20 cellular contexts compared by ENCODE assay signal in the genomic region with DNA sequence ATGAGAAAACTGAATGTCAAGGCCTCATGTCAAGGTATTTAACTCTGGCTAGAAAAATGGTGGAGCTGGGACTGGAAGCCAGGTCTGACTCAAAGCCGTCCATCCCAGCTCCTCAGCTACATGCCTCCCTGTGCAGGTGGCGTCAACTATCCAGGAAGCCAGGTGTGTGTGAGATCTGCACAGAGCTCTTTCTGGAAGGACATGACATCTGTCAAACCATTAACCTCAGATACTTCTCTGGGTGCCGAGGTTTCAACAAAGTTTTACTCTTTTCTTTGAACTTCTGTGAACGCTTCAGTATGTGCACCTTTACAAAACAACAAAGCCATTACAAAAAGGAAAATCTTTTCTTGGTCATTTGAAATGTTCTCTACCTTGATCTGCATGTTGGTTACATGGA. TPM values are rescaled to one million over a fixed set of nuclear protein-coding genes. Genes with fewer than 3 reads are reported as not detected.
DNase-seq lines count a peak whose midpoint lies in the region; ATAC-seq and TF ChIP-seq lines count a peak whose summit lies in the region.
"Had no signal": no experiment of that assay in that cellular context is flagged by ENCODE, and none has a peak within 500 bp of the region (broad histone marks: within the 10 kb centered on the region; RNA-seq: fewer than 3 reads in every experiment).

No MANE protein-coding gene starts in this region.

- H3K27ac ChIP-seq in RWPE1 (peak overlapping the region; percentile 17; the same call in 1 of the 2 replicates), upper lobe of left lung (peak overlapping the region; percentile 63 to 94 (median 86))

- H3K27ac Mint-ChIP-seq in activated naive CD4-positive, alpha-beta T cell treated with anti-CD3 and anti-CD28 coated beads for 36 hours, result peak overlapping the region; percentile 72
- H3K27ac Mint-ChIP-seq in activated naive CD8-positive, alpha-beta T cell treated with anti-CD3 and anti-CD28 coated beads, Interleukin-2, amount 50 U/mL, for 24 hours, result peak overlapping the region; percentile 39
- no peak overlapping the region for H3K27ac Mint-ChIP-seq in mesothelial cell of epicardium
- H3K27ac Mint-ChIP-seq: dendritic cell treated with granulocyte-macrophage colony-stimulating factor and Interleukin-4, amounts not matched to agents 40 ng/mL and 50 ng/mL, for 4 days; natural killer cell had no signal

- ATAC-seq in activated naive CD8-positive, alpha-beta T cell treated with anti-CD3 and anti-CD28 coated beads, Interleukin-2, amount 50 U/mL, for 24 hours, result no peak
- no peak for ATAC-seq in upper lobe of left lung (ENCODE audit: low FRiP score in 2 of 2)
- ATAC-seq: natural killer cell had no signal

- peaks cover 7% of the 10 kb centered on the region for H3K36me3 Mint-ChIP-seq in activated naive CD4-positive, alpha-beta T cell treated with anti-CD3 and anti-CD28 coated beads for 36 hours (ENCODE audit: low read depth)
- peaks cover 11% of the 10 kb centered on the region for H3K36me3 Mint-ChIP-seq in activated naive CD8-positive, alpha-beta T cell treated with anti-CD3 and anti-CD28 coated beads, Interleukin-2, amount 50 U/mL, for 24 hours (ENCODE audit: low read depth)
- H3K36me3 Mint-ChIP-seq in mesothelial cell of epicardium, result peaks cover 18% of the 10 kb centered on the region
- H3K36me3 Mint-ChIP-seq: natural killer cell had no signal

- intact Hi-C loops in activated naive CD4-positive, alpha-beta T cell treated with anti-CD3 and anti-CD28 coated beads for 36 hours (cut with micrococcal nuclease), result no loop called here

- no peaks in the 10 kb centered on the region for H3K9me3 ChIP-seq in upper lobe of left lung

- H3K4me1 ChIP-seq in upper lobe of left lung, result peaks cover 45 to 66% (median 57%) of the 10 kb centered on the region in 4 donors

- TF ChIP-seq EP300 in upper lobe of left lung (IDR thresholded peaks at IDR 0.05), result no peak

- CTCF ChIA-PET in activated naive CD4-positive, alpha-beta T cell treated with anti-CD3 and anti-CD28 coated beads for 36 hours (lab: Charles Lee), result interaction anchor here (0.6 to 3.6 kb wide), 4 partner anchors 9 to 1155 kb away, joined by 3 to 20 read pairs (median 3); no protein-coding TSS in a partner anchor
- CTCF ChIA-PET in RWPE1 (lab: Yijun Ruan, JAX), result no interaction called here

- no peaks in the 10 kb centered on the region for H3K27me3 Mint-ChIP-seq in activated naive CD4-positive, alpha-beta T cell treated with anti-CD3 and anti-CD28 coated beads for 36 hours (ENCODE audit: low read depth)
- H3K27me3 Mint-ChIP-seq in activated naive CD8-positive, alpha-beta T cell treated with anti-CD3 and anti-CD28 coated beads, Interleukin-2, amount 50 U/mL, for 24 hours, result no peaks in the 10 kb centered on the region
- no peaks in the 10 kb centered on the region for H3K27me3 Mint-ChIP-seq in mesothelial cell of epicardium (ENCODE audit: low read depth)
- H3K27me3 Mint-ChIP-seq: dendritic cell treated with granulocyte-macrophage colony-stimulating factor and Interleukin-4, amounts not matched to agents 40 ng/mL and 50 ng/mL, for 4 days had no signal

- no peak for TF ChIP-seq POLR2A in upper lobe of left lung (IDR thresholded peaks at IDR 0.05)

- peaks cover 69% of the 10 kb centered on the region for H3K4me1 Mint-ChIP-seq in activated naive CD4-positive, alpha-beta T cell treated with anti-CD3 and anti-CD28 coated beads for 36 hours (ENCODE audit: low read depth)
- peaks cover 50% of the 10 kb centered on the region for H3K4me1 Mint-ChIP-seq in activated naive CD8-positive, alpha-beta T cell treated with anti-CD3 and anti-CD28 coated beads, Interleukin-2, amount 50 U/mL, for 24 hours
- peaks cover 17% of the 10 kb centered on the region for H3K4me1 Mint-ChIP-seq in mesothelial cell of epicardium

- TF ChIP-seq CTCF in RWPE1 (conservative IDR thresholded peaks at IDR 0.05; ENCODE audit: low read depth) (no peak), upper lobe of left lung (IDR thresholded peaks at IDR 0.05) (no peak), mesothelial cell of epicardium (IDR thresholded peaks at IDR 0.05; ENCODE audit: unreplicated experiment) (no peak)

- DNase-seq in activated naive CD4-positive, alpha-beta T cell treated with anti-CD3 and anti-CD28 coated beads for 36 hours, result no peak
- no peak for DNase-seq in activated naive CD4-positive, alpha-beta T cell treated with anti-CD3 and anti-CD28 coated beads, Interleukin-2, amount 50 U/mL, for 16 hours
- DNase-seq in RWPE1 (ENCODE audit: low spot score) (no peak), upper lobe of left lung (no peak), NCI-H82 treated with DMSO at 0.1 percent for 48 hours (lab: John Stamatoyannopoulos, UW; ENCODE audit: unreplicated experiment) (no peak), mesothelial cell of epicardium (ENCODE audit: low spot score in 2 of 2, unreplicated experiment in 2 of 2) (no peak)
- DNase-seq in activated naive CD8-positive, alpha-beta T cell treated with anti-CD3 and anti-CD28 coated beads, Interleukin-2, amount 50 U/mL, for 24 hours, result no peak
- DNase-seq: activated CD4-positive, alpha-beta T cell treated with anti-CD3 and anti-CD28 coated beads, Interleukin-2, amount 50 U/mL, for 48 hours; amygdala; DMS153; natural killer cell; NCI-H1105 treated with DMSO at 0.1 percent for 48 hours; NCI-H2107; retina; SIG-M5; stimulated activated naive CD4-positive, alpha-beta T cell treated with Interleukin-2 at 50 U/mL for 16 hours had no signal

- H3K4me3 Mint-ChIP-seq in activated naive CD4-positive, alpha-beta T cell treated with anti-CD3 and anti-CD28 coated beads for 36 hours, result no peak overlapping the region
- H3K4me3 Mint-ChIP-seq in activated naive CD8-positive, alpha-beta T cell treated with anti-CD3 and anti-CD28 coated beads, Interleukin-2, amount 50 U/mL, for 24 hours, result no peak overlapping the region
- H3K4me3 Mint-ChIP-seq in mesothelial cell of epicardium, result no peak overlapping the region
- H3K4me3 Mint-ChIP-seq: dendritic cell treated with granulocyte-macrophage colony-stimulating factor and Interleukin-4, amounts not matched to agents 40 ng/mL and 50 ng/mL, for 4 days; natural killer cell had no signal

- 92 to 96% methylated on average over 4 of the region's 4 CpGs for WGBS in upper lobe of left lung, 2 donors

- H3K9me3 Mint-ChIP-seq in activated naive CD4-positive, alpha-beta T cell treated with anti-CD3 and anti-CD28 coated beads for 36 hours, result no peaks in the 10 kb centered on the region
- no peaks in the 10 kb centered on the region for H3K9me3 Mint-ChIP-seq in activated naive CD8-positive, alpha-beta T cell treated with anti-CD3 and anti-CD28 coated beads, Interleukin-2, amount 50 U/mL, for 24 hours
- H3K9me3 Mint-ChIP-seq in mesothelial cell of epicardium, result no peaks in the 10 kb centered on the region
- H3K9me3 Mint-ChIP-seq: dendritic cell treated with granulocyte-macrophage colony-stimulating factor and Interleukin-4, amounts not matched to agents 40 ng/mL and 50 ng/mL, for 4 days; natural killer cell had no signal

- no peak overlapping the region for H3K4me3 ChIP-seq in upper lobe of left lung
- H3K4me3 ChIP-seq: smooth muscle cell had no signal

- no peaks in the 10 kb centered on the region for H3K27me3 ChIP-seq in upper lobe of left lung

- peaks cover 28 to 93% (median 68%) of the 10 kb centered on the region in 4 donors for H3K36me3 ChIP-seq in upper lobe of left lung

- POLR2A ChIA-PET in RWPE1 (lab: Yijun Ruan, JAX; ENCODE audit: low non-redundant PET), result no interaction called here

RNA-seq across cellular contexts. Expression of a gene that starts 7.0 kb away (rescaled TPM):
- total RNA-seq in activated naive CD4-positive, alpha-beta T cell treated with anti-CD3 and anti-CD28 coated beads for 36 hours, result 1 to 10 TPM; 2.1 to 3.8 TPM
- total RNA-seq in upper lobe of left lung (10 to 100 TPM in 4 of 6 donors, 1 to 10 TPM in 2; 7.0 to 31.5 (median 22.1) TPM), mesothelial cell of epicardium (10.9 to 13.5 TPM (median 13.5 TPM) in 3 replicates)

RNA-seq across cellular contexts. Expression of a gene that starts 29.7 kb away (rescaled TPM):
- total RNA-seq in activated naive CD4-positive, alpha-beta T cell treated with anti-CD3 and anti-CD28 coated beads for 36 hours, result 10 to 100 TPM in 1 of 2 experiments, 1 to 10 TPM in 1; 8.9 to 11.2 TPM
- total RNA-seq in upper lobe of left lung (10 to 100 TPM in 1 of 6 donors, 1 to 10 TPM in 4, under 1 TPM in 1; 0.98 to 11.7 (median 5.1) TPM), mesothelial cell of epicardium (not detected in 3 replicates)
- total RNA-seq: H1, osteocyte had no signal

RNA-seq across cellular contexts. Expression of a gene that starts 30.4 kb away (rescaled TPM):
- 10 to 100 TPM; 19.4 to 21.4 TPM for total RNA-seq in activated naive CD4-positive, alpha-beta T cell treated with anti-CD3 and anti-CD28 coated beads for 36 hours
- total RNA-seq in upper lobe of left lung, result 10 to 100 TPM; 22.6 to 61.0 (median 36.2) TPM
- total RNA-seq in mesothelial cell of epicardium, result 12.8 to 15.1 TPM (median 13.7 TPM) in 3 replicates

RNA-seq across cellular contexts. Expression of a gene that starts 49.8 kb away (rescaled TPM):
- total RNA-seq in activated naive CD4-positive, alpha-beta T cell treated with anti-CD3 and anti-CD28 coated beads for 36 hours, result 100 to 1,000 TPM; 111 to 115 TPM
- total RNA-seq in upper lobe of left lung (10 to 100 TPM in 1 of 6 donors, 1 to 10 TPM in 4, under 1 TPM in 1; 0.89 to 16.9 (median 3.8) TPM), mesothelial cell of epicardium (15.4 to 16.9 TPM (median 15.8 TPM) in 3 replicates)
